20 cellular contexts compared by ENCODE assay signal in the genomic region with DNA sequence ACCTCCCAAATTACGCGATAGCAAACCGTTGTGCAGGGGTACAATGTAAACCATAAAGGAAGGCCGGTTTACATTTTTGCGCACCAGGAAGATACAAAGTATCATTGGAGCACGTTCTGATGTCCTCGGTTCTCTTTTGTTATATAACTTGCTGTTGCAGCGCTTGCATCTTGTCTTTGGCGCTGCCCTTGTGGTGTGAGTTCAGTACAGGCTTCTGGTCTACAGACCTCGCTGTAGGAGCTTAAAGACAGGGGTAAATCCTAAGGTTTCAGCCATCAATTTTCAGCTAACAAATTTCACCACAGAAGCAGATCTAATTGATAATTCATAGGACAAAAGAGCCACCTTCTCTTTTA. TPM values are rescaled to one million over a fixed set of nuclear protein-coding genes. Genes with fewer than 3 reads are reported as not detected.
A peak's percentile ranks its signal among the peaks of the same experiment; 100 is the strongest.
DNase-seq lines count a peak whose midpoint lies in the region; ATAC-seq and TF ChIP-seq lines count a peak whose summit lies in the region.
"Had no signal": no experiment of that assay in that cellular context is flagged by ENCODE, and none has a peak within 500 bp of the region (broad histone marks: within the 10 kb centered on the region; RNA-seq: fewer than 3 reads in every experiment).

No MANE protein-coding gene starts in this region.

- no peak for TF ChIP-seq CTCF in nephron progenitor cell (IDR thresholded peaks at IDR 0.05)

- peaks cover 72% of the 10 kb centered on the region for H3K27me3 ChIP-seq in H7 (ENCODE audit: control insufficient read depth, insufficient read depth, low read length)

- H3K36me3 Mint-ChIP-seq in effector memory CD8-positive, alpha-beta T cell (ENCODE audit: insufficient read depth) = peaks cover 12% of the 10 kb centered on the region
- H3K36me3 Mint-ChIP-seq in nephron progenitor cell (ENCODE audit: low read depth) = no peaks in the 10 kb centered on the region
- H3K36me3 Mint-ChIP-seq: CD4-positive, CD25-positive, alpha-beta regulatory T cell had no signal

- peak overlapping the region; percentile 69; the same call in 1 of the 2 replicates for H3K4me3 ChIP-seq in H7 (ENCODE audit: insufficient read depth, low read depth, low read length)

- no peaks in the 10 kb centered on the region for H3K36me3 ChIP-seq in H7 (replicated peaks; ENCODE audit: control insufficient read depth, insufficient read depth, low read length)
- H3K36me3 ChIP-seq: lower lobe of right lung had no signal

- no peaks in the 10 kb centered on the region for H3K9me3 Mint-ChIP-seq in effector memory CD8-positive, alpha-beta T cell
- H3K9me3 Mint-ChIP-seq in nephron progenitor cell = peaks cover 4% of the 10 kb centered on the region

- no peak overlapping the region for H3K27ac Mint-ChIP-seq in effector memory CD8-positive, alpha-beta T cell
- no peak overlapping the region for H3K27ac Mint-ChIP-seq in nephron progenitor cell

- peaks cover 64 to 84% of the 10 kb centered on the region in 2 donors for H3K27me3 Mint-ChIP-seq in effector memory CD8-positive, alpha-beta T cell
- peaks cover 96% of the 10 kb centered on the region for H3K27me3 Mint-ChIP-seq in nephron progenitor cell (ENCODE audit: low read depth, poor library complexity)

- no peak for ATAC-seq in effector memory CD8-positive, alpha-beta T cell (replicated peaks)
- ATAC-seq in GM19397 (IDR thresholded peaks at IDR 0.05; ENCODE audit: unreplicated experiment) (no peak), GM21515 (IDR thresholded peaks at IDR 0.05; ENCODE audit: unreplicated experiment) (no peak)
- ATAC-seq: lower lobe of right lung, sciatic nerve had no signal

- H3K4me3 Mint-ChIP-seq in effector memory CD8-positive, alpha-beta T cell = peak overlapping the region; percentile 46 to 86
- H3K4me3 Mint-ChIP-seq in nephron progenitor cell = peak overlapping the region; percentile 80

- peaks cover 24 to 33% of the 10 kb centered on the region in 2 donors for H3K4me1 Mint-ChIP-seq in effector memory CD8-positive, alpha-beta T cell (ENCODE audit: low read depth in 2 of 2)
- peaks cover 30% of the 10 kb centered on the region for H3K4me1 Mint-ChIP-seq in nephron progenitor cell

- DNase-seq in NCI-H82 (lab: John Stamatoyannopoulos, UW) (peak; percentile 10), NCI-H82 treated with DMSO at 0.1 percent for 48 hours (lab: John Stamatoyannopoulos, UW; ENCODE audit: unreplicated experiment) (no peak), H7 (peak; percentile 41), nephron progenitor cell (peak; percentile 10), DMS153 (lab: John Stamatoyannopoulos, UW) (no peak)
- DNase-seq in effector memory CD8-positive, alpha-beta T cell = no peak
- DNase-seq: 8988T; amniotic stem cell; cortex of kidney; GF-D8; lower lobe of right lung; NCI-H1694; NCI-H446; OCI-M1; SK-N-SH; stimulated activated CD4-positive, alpha-beta T cell treated with anti-CD3 and anti-CD28 coated beads, Interleukin-2, amount 100 ng/mL, for 48 hours had no signal

RNA-seq across cellular contexts. Expression of gene MKX, which starts 1.5 kb away (rescaled TPM):
- 0.38 and 0.96 TPM in 2 replicates for total RNA-seq in H7 (2014; rRNA removed; shearing (Covaris generic))
- total RNA-seq: CD4-positive, CD25-positive, alpha-beta regulatory T cell had no signal

Comparison
In these comparisons a context has a peak if more than half of its experiments do, and no peak if none do; other contexts are left out.
1. DNase-seq: peak in NCI-H82 (single experiment), H7 (single experiment) and nephron progenitor cell (single experiment); none in NCI-H82 treated with DMSO at 0.1 percent for 48 hours (single experiment), effector memory CD8-positive, alpha-beta T cell (0 of 3) and DMS153 (single experiment).